32 cellular contexts compared by ENCODE assay signal in genomic region chr14:74314576-74314975, GRCh38. TPM values are rescaled to one million over a fixed set of nuclear protein-coding genes. Genes with fewer than 3 reads are reported as not detected.
"Had no signal": no experiment of that assay in that cellular context is flagged by ENCODE, and none has a peak within 500 bp of the region (broad histone marks: within the 10 kb centered on the region; RNA-seq: fewer than 3 reads in every experiment).

No MANE protein-coding gene starts in this region.

- H3K4me1 Mint-ChIP-seq: activated CD4-positive, alpha-beta memory T cell treated with anti-CD3 and anti-CD28 coated beads, Interleukin-2, amount 10 ng/mL, durations not matched to agents 7 days and 5 days; activated CD4-positive, alpha-beta T cell treated with anti-CD3 and anti-CD28 coated beads for 36 hours; activated naive CD4-positive, alpha-beta T cell treated with anti-CD3 and anti-CD28 coated beads, Interleukin-2, amount 10 ng/mL, durations not matched to agents 7 days and 5 days; activated naive CD8-positive, alpha-beta T cell treated with anti-CD3 and anti-CD28 coated beads for 36 hours; activated T-helper 17 cell treated with anti-CD3 and anti-CD28 coated beads, Interleukin-2, amount 50 U/mL, for 72 hours; T-cell had no signal

- H3K27ac ChIP-seq: adrenal gland, SK-N-MC, VCaP had no signal

- H3K4me1 ChIP-seq: adrenal gland had no signal

- ATAC-seq: activated CD4-positive, alpha-beta T cell treated with anti-CD3 and anti-CD28 coated beads for 36 hours; activated T-helper 17 cell treated with anti-CD3 and anti-CD28 coated beads, Interleukin-2, amount 50 U/mL, for 72 hours; PC-3; T-cell had no signal

- H3K4me3 Mint-ChIP-seq: activated CD4-positive, alpha-beta memory T cell treated with anti-CD3 and anti-CD28 coated beads, Interleukin-2, amount 10 ng/mL, durations not matched to agents 7 days and 5 days; activated CD4-positive, alpha-beta T cell treated with anti-CD3 and anti-CD28 coated beads for 36 hours; activated naive CD4-positive, alpha-beta T cell treated with anti-CD3 and anti-CD28 coated beads, Interleukin-2, amount 10 ng/mL, durations not matched to agents 7 days and 5 days; activated naive CD8-positive, alpha-beta T cell treated with anti-CD3 and anti-CD28 coated beads for 36 hours; activated T-helper 17 cell treated with anti-CD3 and anti-CD28 coated beads, Interleukin-2, amount 50 U/mL, for 72 hours; T-cell had no signal

- DNase-seq: activated CD4-positive, alpha-beta memory T cell treated with anti-CD3 and anti-CD28 coated beads, Interleukin-2, amount 10 ng/mL, durations not matched to agents 7 days and 5 days; activated CD4-positive, alpha-beta T cell treated with anti-CD3 and anti-CD28 coated beads for 36 hours; activated CD4-positive, alpha-beta T cell treated with anti-CD3 and anti-CD28 coated beads, Interleukin-2, amount 50 U/mL, for 1 hour; activated CD4-positive, CD25-positive, alpha-beta regulatory T cell; activated gamma-delta T cell; activated naive CD4-positive, alpha-beta T cell treated with anti-CD3 and anti-CD28 coated beads, Interleukin-2, amount 10 ng/mL, durations not matched to agents 7 days and 5 days; activated naive CD8-positive, alpha-beta T cell treated with anti-CD3 and anti-CD28 coated beads for 36 hours; activated T-cell treated with anti-CD3 and anti-CD28 coated beads for 4 hours; activated T-cell treated with anti-CD3 and anti-CD28 coated beads, Interleukin-2, amount 50 U/mL, for 48 hours; anterior cingulate cortex; IMR-90; KBM-7; NCI-H1092; NCI-H1417; NCI-H1930; NCI-H2171; NCI-H226; NCI-H526 treated with DMSO at 0.1 percent for 48 hours; PC-3; SIG-M5; T-cell; T-helper 2 cell; T1000 had no signal

- H3K27me3 ChIP-seq: adrenal gland had no signal

- H3K9me3 Mint-ChIP-seq: activated CD4-positive, alpha-beta memory T cell treated with anti-CD3 and anti-CD28 coated beads, Interleukin-2, amount 10 ng/mL, durations not matched to agents 7 days and 5 days; activated naive CD4-positive, alpha-beta T cell treated with anti-CD3 and anti-CD28 coated beads, Interleukin-2, amount 10 ng/mL, durations not matched to agents 7 days and 5 days; activated naive CD8-positive, alpha-beta T cell treated with anti-CD3 and anti-CD28 coated beads for 36 hours; activated T-helper 17 cell treated with anti-CD3 and anti-CD28 coated beads, Interleukin-2, amount 50 U/mL, for 72 hours; T-cell had no signal

- H3K36me3 ChIP-seq: adrenal gland had no signal

- H3K9me3 ChIP-seq: adrenal gland had no signal

- H3K4me3 ChIP-seq: adrenal gland, SK-N-MC had no signal

- H3K27ac Mint-ChIP-seq: activated CD4-positive, alpha-beta memory T cell treated with anti-CD3 and anti-CD28 coated beads, Interleukin-2, amount 10 ng/mL, durations not matched to agents 7 days and 5 days; activated CD4-positive, alpha-beta T cell treated with anti-CD3 and anti-CD28 coated beads for 36 hours; activated naive CD4-positive, alpha-beta T cell treated with anti-CD3 and anti-CD28 coated beads, Interleukin-2, amount 10 ng/mL, durations not matched to agents 7 days and 5 days; activated naive CD8-positive, alpha-beta T cell treated with anti-CD3 and anti-CD28 coated beads for 36 hours; activated T-helper 17 cell treated with anti-CD3 and anti-CD28 coated beads, Interleukin-2, amount 50 U/mL, for 72 hours; T-cell had no signal

- H3K27me3 Mint-ChIP-seq: activated naive CD8-positive, alpha-beta T cell treated with anti-CD3 and anti-CD28 coated beads for 36 hours had no signal

- H3K36me3 Mint-ChIP-seq: activated naive CD4-positive, alpha-beta T cell treated with anti-CD3 and anti-CD28 coated beads, Interleukin-2, amount 10 ng/mL, durations not matched to agents 7 days and 5 days; activated naive CD8-positive, alpha-beta T cell treated with anti-CD3 and anti-CD28 coated beads for 36 hours; T-cell had no signal

RNA-seq across cellular contexts. Expression of gene VRTN, which starts 33.7 kb away (rescaled TPM):
- total RNA-seq: activated CD4-positive, alpha-beta memory T cell treated with anti-CD3 and anti-CD28 coated beads, Interleukin-2, amount 10 ng/mL, durations not matched to agents 7 days and 5 days; activated CD4-positive, alpha-beta T cell treated with anti-CD3 and anti-CD28 coated beads for 36 hours; activated CD8-positive, alpha-beta memory T cell treated with anti-CD3 and anti-CD28 coated beads for 36 hours; activated naive CD8-positive, alpha-beta T cell treated with anti-CD3 and anti-CD28 coated beads for 36 hours; activated T-helper 17 cell treated with anti-CD3 and anti-CD28 coated beads, Interleukin-2, amount 50 U/mL, for 72 hours; cardiac septum; IMR-90; LHCN-M2; M059J; NCI-H460; PC-3 had no signal
- polyA plus RNA-seq: adrenal gland, IMR-90 had no signal
